14 cellular contexts compared by ENCODE assay signal in the genomic region with DNA sequence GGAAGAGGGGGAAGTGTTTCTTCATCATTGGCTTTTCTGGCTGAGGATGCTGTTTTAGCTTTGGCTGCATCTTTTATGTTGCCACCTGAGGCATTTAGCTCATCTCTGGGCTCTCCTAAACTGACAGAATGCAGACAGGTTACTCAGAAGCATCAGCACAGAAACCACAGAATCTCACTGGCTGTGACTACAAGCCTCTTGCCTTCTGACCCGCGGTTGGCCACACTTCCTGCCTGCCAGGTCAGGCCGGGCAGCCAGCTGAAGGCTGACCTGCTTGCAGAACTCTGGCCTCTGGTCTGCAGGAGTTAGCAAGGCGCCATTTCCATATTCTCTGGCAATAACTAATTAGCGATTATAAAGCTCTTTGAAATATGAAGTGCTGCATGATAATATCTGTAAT.
DNase-seq lines count a peak whose midpoint lies in the region; ATAC-seq and TF ChIP-seq lines count a peak whose summit lies in the region.
"Had no signal": no experiment of that assay in that cellular context is flagged by ENCODE, and none has a peak within 500 bp of the region (broad histone marks: within the 10 kb centered on the region; RNA-seq: fewer than 3 reads in every experiment).

No MANE protein-coding gene starts in this region.

- peaks cover 19% of the 10 kb centered on the region for H3K4me1 Mint-ChIP-seq in activated CD8-positive, alpha-beta T cell treated with anti-CD3 and anti-CD28 coated beads for 36 hours (ENCODE audit: low read depth)
- H3K4me1 Mint-ChIP-seq in activated CD8-positive, alpha-beta T cell treated with anti-CD3 and anti-CD28 coated beads, Interleukin-2, amount 10 ng/mL, durations not matched to agents 7 days and 5 days (ENCODE audit: low read depth) = peaks cover 14% of the 10 kb centered on the region
- H3K4me1 Mint-ChIP-seq in stimulated activated effector memory CD8-positive, alpha-beta T cell treated with anti-CD3 and anti-CD28 coated beads, Interleukin-12 subunit alpha, Interleukin-12 subunit beta, amount 100 ng/mL, for 72 hours = peaks cover 10% of the 10 kb centered on the region

- intact Hi-C loops in activated CD8-positive, alpha-beta T cell treated with anti-CD3 and anti-CD28 coated beads for 36 hours (cut with micrococcal nuclease) = no loop called here

- DNase-seq in activated CD8-positive, alpha-beta T cell treated with anti-CD3 and anti-CD28 coated beads for 36 hours = peak; percentile 10
- no peak for DNase-seq in activated CD8-positive, alpha-beta T cell treated with anti-CD3 and anti-CD28 coated beads, Interleukin-2, amount 10 ng/mL, durations not matched to agents 7 days and 5 days
- DNase-seq in stimulated activated effector memory CD8-positive, alpha-beta T cell treated with anti-CD3 and anti-CD28 coated beads, Interleukin-12 subunit alpha, Interleukin-12 subunit beta, amount 100 ng/mL, for 72 hours (ENCODE audit: low spot score in 2 of 2) = no peak
- DNase-seq in GM19238 (ENCODE audit: insufficient read length, low spot score) (no peak), NCI-H2171 (lab: John Stamatoyannopoulos, UW) (no peak)
- DNase-seq: activated CD4-positive, alpha-beta T cell treated with anti-CD3 and anti-CD28 coated beads, Interleukin-2, amount 50 U/mL, for 48 hours; activated naive CD4-positive, alpha-beta T cell; foreskin melanocyte; NCI-H226; upper lobe of right lung had no signal

- H3K27me3 Mint-ChIP-seq in activated CD8-positive, alpha-beta T cell treated with anti-CD3 and anti-CD28 coated beads for 36 hours = peaks cover 1% of the 10 kb centered on the region
- peaks cover 5% of the 10 kb centered on the region for H3K27me3 Mint-ChIP-seq in activated CD8-positive, alpha-beta T cell treated with anti-CD3 and anti-CD28 coated beads, Interleukin-2, amount 10 ng/mL, durations not matched to agents 7 days and 5 days (ENCODE audit: low read depth)

- CTCF ChIA-PET in activated CD8-positive, alpha-beta T cell treated with anti-CD3 and anti-CD28 coated beads for 36 hours (lab: Charles Lee) = interaction anchor here (1.0 kb wide), 1 partner anchor 19 kb away, joined by 3 read pairs; no protein-coding TSS in a partner anchor
- CTCF ChIA-PET in activated CD8-positive, alpha-beta T cell treated with anti-CD3 and anti-CD28 coated beads, Interleukin-2, amount 10 ng/mL, durations not matched to agents 7 days and 5 days (lab: Charles Lee) = no interaction called here

- no peak overlapping the region for H3K4me3 Mint-ChIP-seq in activated CD8-positive, alpha-beta T cell treated with anti-CD3 and anti-CD28 coated beads for 36 hours
- H3K4me3 Mint-ChIP-seq in activated CD8-positive, alpha-beta T cell treated with anti-CD3 and anti-CD28 coated beads, Interleukin-2, amount 10 ng/mL, durations not matched to agents 7 days and 5 days = no peak overlapping the region
- no peak overlapping the region for H3K4me3 Mint-ChIP-seq in stimulated activated effector memory CD8-positive, alpha-beta T cell treated with anti-CD3 and anti-CD28 coated beads, Interleukin-12 subunit alpha, Interleukin-12 subunit beta, amount 100 ng/mL, for 72 hours
- H3K4me3 Mint-ChIP-seq: T-helper 1 cell treated with Interleukin-12 subunit alpha and Interleukin-12 subunit beta and Interleukin-4 antibody, amounts not matched to agents 30 μg/mL and 1 μg/mL, for 36 hours had no signal

- no peak for TF ChIP-seq CTCF in activated CD8-positive, alpha-beta T cell treated with anti-CD3 and anti-CD28 coated beads for 36 hours (IDR thresholded peaks at IDR 0.05)

- H3K36me3 Mint-ChIP-seq in activated CD8-positive, alpha-beta T cell treated with anti-CD3 and anti-CD28 coated beads for 36 hours (ENCODE audit: low read depth) = no peaks in the 10 kb centered on the region
- no peaks in the 10 kb centered on the region for H3K36me3 Mint-ChIP-seq in activated CD8-positive, alpha-beta T cell treated with anti-CD3 and anti-CD28 coated beads, Interleukin-2, amount 10 ng/mL, durations not matched to agents 7 days and 5 days (ENCODE audit: low read depth)
- no peaks in the 10 kb centered on the region for H3K36me3 Mint-ChIP-seq in stimulated activated effector memory CD8-positive, alpha-beta T cell treated with anti-CD3 and anti-CD28 coated beads, Interleukin-12 subunit alpha, Interleukin-12 subunit beta, amount 100 ng/mL, for 72 hours

- peak; percentile 47 for ATAC-seq in activated CD8-positive, alpha-beta T cell treated with anti-CD3 and anti-CD28 coated beads for 36 hours
- ATAC-seq in activated CD8-positive, alpha-beta T cell treated with anti-CD3 and anti-CD28 coated beads, Interleukin-2, amount 10 ng/mL, durations not matched to agents 7 days and 5 days = no peak
- ATAC-seq in GM21576 (IDR thresholded peaks at IDR 0.05; ENCODE audit: unreplicated experiment) (peak; percentile 43), HG03521 (IDR thresholded peaks at IDR 0.05; ENCODE audit: unreplicated experiment) (peak; percentile 71), HG03025 (IDR thresholded peaks at IDR 0.05; ENCODE audit: low FRiP score, unreplicated experiment) (no peak)
- peak; percentile 75 for ATAC-seq in stimulated activated effector memory CD8-positive, alpha-beta T cell treated with anti-CD3 and anti-CD28 coated beads, Interleukin-12 subunit alpha, Interleukin-12 subunit beta, amount 100 ng/mL, for 72 hours
- ATAC-seq: upper lobe of right lung had no signal

- no peaks in the 10 kb centered on the region for H3K9me3 Mint-ChIP-seq in activated CD8-positive, alpha-beta T cell treated with anti-CD3 and anti-CD28 coated beads for 36 hours
- H3K9me3 Mint-ChIP-seq in activated CD8-positive, alpha-beta T cell treated with anti-CD3 and anti-CD28 coated beads, Interleukin-2, amount 10 ng/mL, durations not matched to agents 7 days and 5 days (ENCODE audit: insufficient read depth) = no peaks in the 10 kb centered on the region
- no peaks in the 10 kb centered on the region for H3K9me3 Mint-ChIP-seq in stimulated activated effector memory CD8-positive, alpha-beta T cell treated with anti-CD3 and anti-CD28 coated beads, Interleukin-12 subunit alpha, Interleukin-12 subunit beta, amount 100 ng/mL, for 72 hours
- H3K9me3 Mint-ChIP-seq: T-helper 1 cell treated with Interleukin-12 subunit alpha and Interleukin-12 subunit beta and Interleukin-4 antibody, amounts not matched to agents 30 μg/mL and 1 μg/mL, for 36 hours had no signal

- POLR2A ChIA-PET in activated CD8-positive, alpha-beta T cell treated with anti-CD3 and anti-CD28 coated beads for 36 hours (lab: Charles Lee) = no interaction called here
- POLR2A ChIA-PET in activated CD8-positive, alpha-beta T cell treated with anti-CD3 and anti-CD28 coated beads, Interleukin-2, amount 10 ng/mL, durations not matched to agents 7 days and 5 days (lab: Charles Lee) = no interaction called here

- no peak overlapping the region for H3K27ac Mint-ChIP-seq in activated CD8-positive, alpha-beta T cell treated with anti-CD3 and anti-CD28 coated beads for 36 hours
- H3K27ac Mint-ChIP-seq in activated CD8-positive, alpha-beta T cell treated with anti-CD3 and anti-CD28 coated beads, Interleukin-2, amount 10 ng/mL, durations not matched to agents 7 days and 5 days = no peak overlapping the region
- H3K27ac Mint-ChIP-seq in stimulated activated effector memory CD8-positive, alpha-beta T cell treated with anti-CD3 and anti-CD28 coated beads, Interleukin-12 subunit alpha, Interleukin-12 subunit beta, amount 100 ng/mL, for 72 hours = no peak overlapping the region
- H3K27ac Mint-ChIP-seq: T-helper 1 cell treated with Interleukin-12 subunit alpha and Interleukin-12 subunit beta and Interleukin-4 antibody, amounts not matched to agents 30 μg/mL and 1 μg/mL, for 36 hours had no signal

Comparison
In these comparisons a context has a peak if more than half of its experiments do, and no peak if none do; other contexts are left out.
1. ATAC-seq: peak in activated CD8-positive, alpha-beta T cell treated with anti-CD3 and anti-CD28 coated beads for 36 hours (single experiment), GM21576 (single experiment), HG03521 (single experiment) and stimulated activated effector memory CD8-positive, alpha-beta T cell treated with anti-CD3 and anti-CD28 coated beads, Interleukin-12 subunit alpha, Interleukin-12 subunit beta, amount 100 ng/mL, for 72 hours (single experiment); none in activated CD8-positive, alpha-beta T cell treated with anti-CD3 and anti-CD28 coated beads, Interleukin-2, amount 10 ng/mL, durations not matched to agents 7 days and 5 days (single experiment) and HG03025 (single experiment).